10 cellular contexts compared by ENCODE assay signal in genomic region chr12:7667025-7667575, GRCh38. TPM values are rescaled to one million over a fixed set of nuclear protein-coding genes. Genes with fewer than 3 reads are reported as not detected.
DNase-seq lines count a peak whose midpoint lies in the region; ATAC-seq and TF ChIP-seq lines count a peak whose summit lies in the region.
"Had no signal": no experiment of that assay in that cellular context is flagged by ENCODE, and none has a peak within 500 bp of the region (broad histone marks: within the 10 kb centered on the region; RNA-seq: fewer than 3 reads in every experiment).

No MANE protein-coding gene starts in this region.

- intact Hi-C loops in cardiac septum (cut with DNase I) = no loop called here
- intact Hi-C loops in lower lobe of right lung (cut with DNase I) = no loop called here

- H3K36me3 ChIP-seq in BE2C = no peaks in the 10 kb centered on the region
- H3K36me3 ChIP-seq in HEK293 (ENCODE audit: control insufficient read depth in 2 of 2, insufficient read depth in 1 of 2, low read length in 2 of 2) = no peaks in the 10 kb centered on the region
- no peaks in the 10 kb centered on the region for H3K36me3 ChIP-seq in Peyer's patch
- H3K36me3 ChIP-seq in lower lobe of right lung = no peaks in the 10 kb centered on the region
- H3K36me3 ChIP-seq: SJCRH30 had no signal

- no peaks in the 10 kb centered on the region for H3K4me1 ChIP-seq in BE2C
- no peaks in the 10 kb centered on the region for H3K4me1 ChIP-seq in HEK293 (ENCODE audit: control insufficient read depth, insufficient read depth, low read length)
- H3K4me1 ChIP-seq in Peyer's patch = no peaks in the 10 kb centered on the region
- no peaks in the 10 kb centered on the region for H3K4me1 ChIP-seq in foreskin keratinocyte
- H3K4me1 ChIP-seq in lower lobe of right lung = no peaks in the 10 kb centered on the region
- H3K4me1 ChIP-seq: SJCRH30 had no signal

- CTCF ChIA-PET in HEK293 (lab: Yijun Ruan, JAX) = interaction anchor here (0.6 to 1.4 kb wide), 8 partner anchors 12 to 442 kb away, joined by 3 to 9 read pairs (median 4); no protein-coding TSS in a partner anchor

- H3K9me3 Mint-ChIP-seq in activated T-helper 17 cell treated with anti-CD3 and anti-CD28 coated beads, Interleukin-2, amount 50 U/mL, for 72 hours = no peaks in the 10 kb centered on the region

- no peaks in the 10 kb centered on the region for H3K4me1 Mint-ChIP-seq in activated T-helper 17 cell treated with anti-CD3 and anti-CD28 coated beads, Interleukin-2, amount 50 U/mL, for 72 hours

- no peak for DNase-seq in BE2C
- DNase-seq in Peyer's patch = no peak
- peak in 1 of 2 donors; percentile 11 for DNase-seq in foreskin keratinocyte
- no peak for DNase-seq in ureter (ENCODE audit: low spot score)
- no peak for DNase-seq in cardiac septum (ENCODE audit: low spot score)
- DNase-seq in lower lobe of right lung = no peak
- DNase-seq: mesenchymal stem cell had no signal

- POLR2A ChIA-PET in HEK293 (lab: Yijun Ruan, JAX) = no interaction called here

- H3K4me3 Mint-ChIP-seq in activated T-helper 17 cell treated with anti-CD3 and anti-CD28 coated beads, Interleukin-2, amount 50 U/mL, for 72 hours = no peak overlapping the region

- no peaks in the 10 kb centered on the region for H3K27me3 Mint-ChIP-seq in activated T-helper 17 cell treated with anti-CD3 and anti-CD28 coated beads, Interleukin-2, amount 50 U/mL, for 72 hours

- H3K9me3 ChIP-seq in BE2C = no peaks in the 10 kb centered on the region
- no peaks in the 10 kb centered on the region for H3K9me3 ChIP-seq in HEK293 (ENCODE audit: control insufficient read depth, insufficient read depth, low read depth, low read length)
- H3K9me3 ChIP-seq in Peyer's patch = no peaks in the 10 kb centered on the region
- H3K9me3 ChIP-seq in lower lobe of right lung = no peaks in the 10 kb centered on the region
- H3K9me3 ChIP-seq: SJCRH30 had no signal

- no peak for TF ChIP-seq POLR2A in Peyer's patch (IDR thresholded peaks at IDR 0.05)

- no peaks in the 10 kb centered on the region for H3K27me3 ChIP-seq in BE2C
- no peaks in the 10 kb centered on the region for H3K27me3 ChIP-seq in Peyer's patch
- H3K27me3 ChIP-seq in foreskin keratinocyte = no peaks in the 10 kb centered on the region
- no peaks in the 10 kb centered on the region for H3K27me3 ChIP-seq in lower lobe of right lung (ENCODE audit: low read depth)
- H3K27me3 ChIP-seq: SJCRH30 had no signal

- TF ChIP-seq CTCF in BE2C (IDR thresholded peaks at IDR 0.05; ENCODE audit: low read depth, low read length) = peak; percentile 25; the same call in 1 of the 2 replicates
- no peak for TF ChIP-seq CTCF in HEK293 (tag by site-specific recombination; IDR thresholded peaks at IDR 0.05)
- peak in 3 of 6 experiments; percentile 28 to 45 (median 42) for TF ChIP-seq CTCF in Peyer's patch (IDR thresholded peaks at IDR 0.05)
- TF ChIP-seq CTCF in foreskin keratinocyte (conservative IDR thresholded peaks at IDR 0.05) = peak; percentile 45
- no peak for TF ChIP-seq CTCF in lower lobe of right lung (IDR thresholded peaks at IDR 0.05)

- H3K4me3 ChIP-seq in BE2C (ENCODE audit: low read depth, low read length) = no peak overlapping the region
- H3K4me3 ChIP-seq in HEK293 (ENCODE audit: low read depth, low read length) = no peak overlapping the region
- no peak overlapping the region for H3K4me3 ChIP-seq in Peyer's patch
- H3K4me3 ChIP-seq in lower lobe of right lung = no peak overlapping the region
- H3K4me3 ChIP-seq: SJCRH30 had no signal

- no peaks in the 10 kb centered on the region for H3K36me3 Mint-ChIP-seq in activated T-helper 17 cell treated with anti-CD3 and anti-CD28 coated beads, Interleukin-2, amount 50 U/mL, for 72 hours (ENCODE audit: low read depth)

- no peak overlapping the region for H3K27ac ChIP-seq in HEK293 (ENCODE audit: extremely low read depth, low read depth, low read length)
- H3K27ac ChIP-seq in Peyer's patch = peak overlapping the region in 3 of 4 donors; percentile 26 to 86 (median 77)
- no peak overlapping the region for H3K27ac ChIP-seq in foreskin keratinocyte
- H3K27ac ChIP-seq in lower lobe of right lung = no peak overlapping the region
- H3K27ac ChIP-seq: SJCRH30 had no signal

- no peak for ATAC-seq in foreskin keratinocyte
- no peak for ATAC-seq in activated T-helper 17 cell treated with anti-CD3 and anti-CD28 coated beads, Interleukin-2, amount 50 U/mL, for 72 hours (replicated peaks)
- no peak for ATAC-seq in lower lobe of right lung

- no peak overlapping the region for H3K27ac Mint-ChIP-seq in activated T-helper 17 cell treated with anti-CD3 and anti-CD28 coated beads, Interleukin-2, amount 50 U/mL, for 72 hours

TF ChIP-seq in HEK293, 187 proteins besides CTCF, POLR2A, EP300 and RAD21:
- TF ChIP-seq ZNF654 (tag by site-specific recombination; IDR thresholded peaks at IDR 0.05; ENCODE audit: low read depth) = peak; percentile 44
- no peak for TF ChIP-seq ZNF558 (tag by site-specific recombination; IDR thresholded peaks at IDR 0.05)

RNA-seq across cellular contexts. Expression of gene APOBEC1, which starts 1.4 kb away (rescaled TPM):
- not detected for polyA plus RNA-seq in BE2C (2012; ENCODE audit: insufficient read depth, insufficient read length, low read depth)
- total RNA-seq in Peyer's patch (100 to 1,000 TPM in 1 of 4 donors, 10 to 100 TPM in 2, not detected in 1; 52.6 to 103 (median 89.3) TPM), foreskin keratinocyte (not detected in 2 replicates), ureter (not detected), cardiac septum (not detected), lower lobe of right lung (not detected)
- polyA plus RNA-seq in foreskin keratinocyte = not detected in 2 replicates
- not detected for total RNA-seq in activated T-helper 17 cell treated with anti-CD3 and anti-CD28 coated beads, Interleukin-2, amount 50 U/mL, for 72 hours
- total RNA-seq: SJCRH30 had no signal

RNA-seq across cellular contexts. Expression of gene GDF3, which starts 28.5 kb away (rescaled TPM):
- not detected for polyA plus RNA-seq in BE2C (2012; ENCODE audit: insufficient read depth, insufficient read length, low read depth)
- total RNA-seq in Peyer's patch (not detected), foreskin keratinocyte (not detected in 2 replicates), ureter (not detected), cardiac septum (0.46 TPM), lower lobe of right lung (0.30 TPM)
- polyA plus RNA-seq in foreskin keratinocyte = not detected in 2 replicates
- not detected for total RNA-seq in activated T-helper 17 cell treated with anti-CD3 and anti-CD28 coated beads, Interleukin-2, amount 50 U/mL, for 72 hours
- total RNA-seq: SJCRH30 had no signal

RNA-seq across cellular contexts. Expression of gene DPPA3, which starts 44.1 kb away (rescaled TPM):
- not detected for polyA plus RNA-seq in BE2C (2012; ENCODE audit: insufficient read depth, insufficient read length, low read depth)
- total RNA-seq in Peyer's patch (not detected), foreskin keratinocyte (not detected in 2 replicates), ureter (not detected), cardiac septum (not detected), lower lobe of right lung (not detected)
- not detected in 2 replicates for polyA plus RNA-seq in foreskin keratinocyte
- total RNA-seq in activated T-helper 17 cell treated with anti-CD3 and anti-CD28 coated beads, Interleukin-2, amount 50 U/mL, for 72 hours = not detected
- total RNA-seq: SJCRH30 had no signal

Comparison
In these comparisons a context has a peak if more than half of its experiments do, and no peak if none do; other contexts are left out.
1. CTCF ChIP-seq: peak in BE2C (single experiment) and foreskin keratinocyte (single experiment); none in HEK293 (single experiment) and lower lobe of right lung (single experiment).
2. H3K27ac ChIP-seq: peak in Peyer's patch (3 of 4); none in HEK293 (single experiment), foreskin keratinocyte (single experiment) and lower lobe of right lung (single experiment).